In the genomic region with DNA sequence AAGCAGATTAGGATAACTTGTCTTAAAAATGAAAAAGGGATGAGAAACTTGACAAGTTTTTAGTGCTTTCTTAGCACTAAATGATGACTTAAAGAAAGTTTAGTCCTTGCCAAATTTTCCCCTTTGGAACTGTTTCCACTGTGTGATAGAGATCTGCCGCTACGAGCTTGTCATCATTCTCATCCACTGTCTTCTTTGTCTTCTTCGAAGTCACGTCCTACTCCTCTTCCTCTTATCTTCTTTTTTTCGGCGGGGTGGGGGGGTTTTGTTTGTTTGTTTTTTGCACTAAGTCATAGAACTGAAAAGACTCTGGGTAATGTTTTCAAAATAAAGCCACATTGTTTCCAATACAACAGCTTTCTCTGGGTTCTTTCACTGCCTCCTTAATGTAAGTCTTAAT, we compare ENCODE assay signal across 23 cellular contexts.
"Had no signal": no experiment of that assay in that cellular context is flagged by ENCODE, and none has a peak within 500 bp of the region (broad histone marks: within the 10 kb centered on the region; RNA-seq: fewer than 3 reads in every experiment).

No MANE protein-coding gene starts in this region.

- H3K27me3 Mint-ChIP-seq: activated CD4-positive, alpha-beta memory T cell treated with anti-CD3 and anti-CD28 coated beads, Interleukin-2, amount 10 ng/mL, durations not matched to agents 7 days and 5 days; activated CD4-positive, alpha-beta T cell treated with anti-CD3 and anti-CD28 coated beads for 36 hours; activated naive CD4-positive, alpha-beta T cell treated with anti-CD3 and anti-CD28 coated beads, Interleukin-2, amount 10 ng/mL, durations not matched to agents 7 days and 5 days; activated naive CD8-positive, alpha-beta T cell treated with anti-CD3 and anti-CD28 coated beads for 36 hours; T-cell had no signal

- H3K9me3 Mint-ChIP-seq: activated CD4-positive, alpha-beta memory T cell treated with anti-CD3 and anti-CD28 coated beads, Interleukin-2, amount 10 ng/mL, durations not matched to agents 7 days and 5 days; activated naive CD4-positive, alpha-beta T cell treated with anti-CD3 and anti-CD28 coated beads, Interleukin-2, amount 10 ng/mL, durations not matched to agents 7 days and 5 days; activated naive CD8-positive, alpha-beta T cell treated with anti-CD3 and anti-CD28 coated beads for 36 hours; activated T-helper 2 cell treated with anti-CD3 and anti-CD28 coated beads, Interferon-gamma antibody, Interleukin-2, Interleukin-4, amounts not matched to agents 10 μg/mL and 5 μg/mL and 100 μg/mL, durations not matched to agents 14 hours and 24 hours and 36 hours; T-cell had no signal

- H3K4me3 Mint-ChIP-seq: activated CD4-positive, alpha-beta memory T cell treated with anti-CD3 and anti-CD28 coated beads, Interleukin-2, amount 10 ng/mL, durations not matched to agents 7 days and 5 days; activated CD4-positive, alpha-beta T cell treated with anti-CD3 and anti-CD28 coated beads for 36 hours; activated naive CD4-positive, alpha-beta T cell treated with anti-CD3 and anti-CD28 coated beads, Interleukin-2, amount 10 ng/mL, durations not matched to agents 7 days and 5 days; activated naive CD8-positive, alpha-beta T cell treated with anti-CD3 and anti-CD28 coated beads for 36 hours; T-cell had no signal

- ATAC-seq: activated CD4-positive, alpha-beta T cell treated with anti-CD3 and anti-CD28 coated beads for 36 hours; T-cell had no signal

- H3K27ac ChIP-seq: SK-N-MC, VCaP had no signal

- H3K27ac Mint-ChIP-seq: activated CD4-positive, alpha-beta memory T cell treated with anti-CD3 and anti-CD28 coated beads, Interleukin-2, amount 10 ng/mL, durations not matched to agents 7 days and 5 days; activated CD4-positive, alpha-beta T cell treated with anti-CD3 and anti-CD28 coated beads for 36 hours; activated naive CD4-positive, alpha-beta T cell treated with anti-CD3 and anti-CD28 coated beads, Interleukin-2, amount 10 ng/mL, durations not matched to agents 7 days and 5 days; activated naive CD8-positive, alpha-beta T cell treated with anti-CD3 and anti-CD28 coated beads for 36 hours; activated T-helper 2 cell treated with anti-CD3 and anti-CD28 coated beads, Interferon-gamma antibody, Interleukin-2, Interleukin-4, amounts not matched to agents 10 μg/mL and 5 μg/mL and 100 μg/mL, durations not matched to agents 14 hours and 24 hours and 36 hours; T-cell had no signal

- FAIRE-seq: TTC549 had no signal

- H3K4me1 Mint-ChIP-seq: activated CD4-positive, alpha-beta memory T cell treated with anti-CD3 and anti-CD28 coated beads, Interleukin-2, amount 10 ng/mL, durations not matched to agents 7 days and 5 days had no signal

- DNase-seq: activated CD4-positive, alpha-beta memory T cell treated with anti-CD3 and anti-CD28 coated beads, Interleukin-2, amount 10 ng/mL, durations not matched to agents 7 days and 5 days; activated CD4-positive, alpha-beta T cell treated with anti-CD3 and anti-CD28 coated beads for 36 hours; activated CD4-positive, alpha-beta T cell treated with anti-CD3 and anti-CD28 coated beads, Interleukin-2, amount 50 U/mL, for 1 hour; activated gamma-delta T cell treated with Interleukin-2 at 50 U/mL for 16 hours; activated naive CD4-positive, alpha-beta T cell treated with anti-CD3 and anti-CD28 coated beads, Interleukin-2, amount 10 ng/mL, durations not matched to agents 7 days and 5 days; activated naive CD8-positive, alpha-beta T cell treated with anti-CD3 and anti-CD28 coated beads for 36 hours; activated T-cell treated with anti-CD3 and anti-CD28 coated beads for 4 hours; activated T-cell treated with anti-CD3 and anti-CD28 coated beads, Interleukin-2, amount 50 U/mL, for 48 hours; Karpas-422; NCI-H1105 treated with DMSO at 0.1 percent for 48 hours; NCI-H1436 treated with DMSO at 0.1 percent for 48 hours; NCI-H187 treated with DMSO at 0.1 percent for 48 hours; NCI-H2081 treated with DMSO at 0.1 percent for 48 hours; NCI-H446; NCI-H524; SIG-M5; T-cell; T-helper 2 cell; T1000 had no signal

- H3K4me3 ChIP-seq: SK-N-MC had no signal
